ENCODE assay signal across 1 cellular context in the genomic region with DNA sequence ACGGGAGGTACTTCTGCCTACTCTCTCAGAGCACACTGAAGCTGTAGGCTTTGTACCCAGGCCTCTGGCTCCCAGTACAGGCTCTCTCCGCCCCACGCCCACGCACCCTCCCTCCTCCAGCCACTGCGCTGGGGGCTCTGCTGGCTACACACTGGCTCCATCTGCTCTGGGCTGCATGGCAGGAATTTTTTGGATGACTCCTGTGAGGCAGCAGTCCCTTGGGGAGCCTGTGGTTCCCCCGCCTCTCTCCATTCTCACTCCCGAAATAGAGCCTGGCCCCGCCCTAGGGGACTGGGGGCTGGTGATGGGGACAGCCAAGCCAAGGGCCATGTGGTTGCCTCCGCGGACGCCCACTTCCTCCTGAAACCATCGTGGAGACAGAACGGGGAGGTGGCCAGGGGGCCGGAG.
TF ChIP-seq lines count a peak whose summit lies in the region.

No MANE protein-coding gene starts in this region.

TF ChIP-seq in H1, 55 proteins besides CTCF, POLR2A, EP300 and RAD21 (continued from another document):
- TF ChIP-seq CHD2 (IDR thresholded peaks at IDR 0.05; ENCODE audit: low read length): no peak
- TF ChIP-seq CBX8 (IDR thresholded peaks at IDR 0.05; ENCODE audit: borderline replicate concordance, low read depth, low read length): no peak
- no peak for TF ChIP-seq RXRA (IDR thresholded peaks at IDR 0.05; ENCODE audit: insufficient read depth, low read depth, low read length)
- TF ChIP-seq SIN3A (conservative IDR thresholded peaks at IDR 0.05 in 1 of 2, IDR thresholded peaks at IDR 0.05 in 1 of 2; ENCODE audit: low read depth in 1 of 2, low read length in 2 of 2): no peak
- TF ChIP-seq RBBP5 (IDR thresholded peaks at IDR 0.05; ENCODE audit: borderline replicate concordance, low read depth, low read length): no peak
- no peak for TF ChIP-seq CHD1 (IDR thresholded peaks at IDR 0.05; ENCODE audit: low read depth, low read length)
- TF ChIP-seq RFX5 (IDR thresholded peaks at IDR 0.05; ENCODE audit: borderline replicate concordance, low read depth, low read length): no peak
- TF ChIP-seq CEBPB (IDR thresholded peaks at IDR 0.05; ENCODE audit: low read depth, low read length): no peak
- TF ChIP-seq SIX5 (IDR thresholded peaks at IDR 0.05; ENCODE audit: low read depth, low read length): no peak
- no peak for TF ChIP-seq BRCA1 (IDR thresholded peaks at IDR 0.05; ENCODE audit: low read depth, low read length)
- no peak for TF ChIP-seq TAF7 (optimal IDR thresholded peaks at IDR 0.05; ENCODE audit: borderline replicate concordance, low read depth, low read length)
- no peak for TF ChIP-seq SRF (IDR thresholded peaks at IDR 0.05; ENCODE audit: low read depth, low read length)
